ENCODE assay signal across 18 cellular contexts in the genomic region with DNA sequence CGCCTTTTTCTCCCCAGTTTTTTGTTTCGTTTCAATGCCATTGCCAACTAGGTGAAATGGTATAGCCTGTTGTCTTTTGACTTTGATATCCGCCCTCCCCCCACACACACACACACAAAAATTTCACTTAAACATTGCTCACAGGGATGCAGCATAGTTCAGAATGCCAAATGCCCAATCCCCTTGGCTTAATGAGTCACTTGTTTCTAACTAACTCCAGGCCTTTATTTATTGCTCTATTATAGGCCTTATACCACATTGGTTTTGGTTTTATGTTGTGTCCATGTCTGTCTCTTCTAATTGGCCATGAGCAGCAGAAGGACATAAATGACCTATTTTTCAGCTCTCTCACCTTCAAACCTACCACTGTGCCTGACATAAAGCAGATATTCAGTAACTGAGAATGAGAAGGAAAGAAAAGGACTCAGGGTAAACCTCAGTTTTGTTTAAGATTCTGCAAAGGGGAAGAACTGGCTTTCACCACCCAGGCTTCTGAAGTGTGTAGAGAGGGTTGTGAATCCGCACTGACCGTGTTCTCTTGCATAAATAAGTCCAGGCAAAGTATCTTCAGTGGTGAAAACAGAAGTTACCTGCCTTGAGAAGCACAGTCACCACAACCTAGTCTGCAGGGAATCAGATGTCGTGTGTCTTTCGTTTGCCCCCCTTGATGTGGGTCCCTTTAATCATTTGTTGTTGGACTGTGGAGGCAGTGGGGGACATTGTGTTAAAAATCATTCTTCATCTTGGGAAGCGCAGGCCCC.
DNase-seq lines count a peak whose midpoint lies in the region; ATAC-seq and TF ChIP-seq lines count a peak whose summit lies in the region.
"Had no signal": no experiment of that assay in that cellular context is flagged by ENCODE, and none has a peak within 500 bp of the region (broad histone marks: within the 10 kb centered on the region; RNA-seq: fewer than 3 reads in every experiment).

No MANE protein-coding gene starts in this region.

- no peaks in the 10 kb centered on the region for H3K27me3 Mint-ChIP-seq in CD8-positive, alpha-beta memory T cell
- no peaks in the 10 kb centered on the region for H3K27me3 Mint-ChIP-seq in activated naive CD8-positive, alpha-beta T cell

- TF ChIP-seq CTCF in neutrophil (IDR thresholded peaks at IDR 0.05), result no peak

- H3K4me1 ChIP-seq in CD8-positive, alpha-beta memory T cell (ENCODE audit: insufficient read depth, low read length), result peaks cover 98% of the 10 kb centered on the region
- peaks cover 52 to 59% of the 10 kb centered on the region in 2 experiments for H3K4me1 ChIP-seq in neutrophil (ENCODE audit: control insufficient read depth in 1 of 2, insufficient read depth in 1 of 2, low read depth in 1 of 2, low read length in 1 of 2)
- H3K4me1 ChIP-seq: breast epithelium had no signal

- no peaks in the 10 kb centered on the region for H3K27me3 ChIP-seq in CD8-positive, alpha-beta memory T cell (ENCODE audit: insufficient read depth, low read length, poor library complexity, severe bottlenecking)
- no peaks in the 10 kb centered on the region for H3K27me3 ChIP-seq in neutrophil
- H3K27me3 ChIP-seq: breast epithelium had no signal

- H3K36me3 Mint-ChIP-seq in CD8-positive, alpha-beta memory T cell, result peaks cover 0 to 4% (median 0%) of the 10 kb centered on the region in 3 donors
- H3K36me3 Mint-ChIP-seq in activated naive CD8-positive, alpha-beta T cell, result no peaks in the 10 kb centered on the region

- ATAC-seq in HG02610 (IDR thresholded peaks at IDR 0.05; ENCODE audit: unreplicated experiment), result peak; percentile 33
- ATAC-seq: right cardiac atrium had no signal

- no peaks in the 10 kb centered on the region for H3K9me3 Mint-ChIP-seq in CD8-positive, alpha-beta memory T cell
- peaks cover 5% of the 10 kb centered on the region for H3K9me3 Mint-ChIP-seq in activated naive CD8-positive, alpha-beta T cell (ENCODE audit: low read depth)

- POLR2A ChIA-PET in CD8-positive, alpha-beta memory T cell (lab: Charles Lee), result no interaction called here

- peak overlapping the region; percentile 39 to 98 (median 92) for H3K27ac Mint-ChIP-seq in CD8-positive, alpha-beta memory T cell
- H3K27ac Mint-ChIP-seq in activated naive CD8-positive, alpha-beta T cell, result peak overlapping the region; percentile 41

- H3K4me3 Mint-ChIP-seq in CD8-positive, alpha-beta memory T cell, result peak overlapping the region in 4 of 7 donors; percentile 2 to 80 (median 22)
- H3K4me3 Mint-ChIP-seq in activated naive CD8-positive, alpha-beta T cell, result peak overlapping the region; percentile 62

- no peak overlapping the region for H3K4me3 ChIP-seq in CD8-positive, alpha-beta memory T cell (ENCODE audit: low read length)
- no peak overlapping the region for H3K4me3 ChIP-seq in neutrophil (ENCODE audit: low read depth in 1 of 2, low read length in 1 of 2)
- H3K4me3 ChIP-seq: breast epithelium, PC-9, SK-N-MC had no signal

- H3K9me3 ChIP-seq in CD8-positive, alpha-beta memory T cell (ENCODE audit: low read length), result no peaks in the 10 kb centered on the region
- no peaks in the 10 kb centered on the region for H3K9me3 ChIP-seq in neutrophil
- H3K9me3 ChIP-seq: breast epithelium had no signal

- no peak overlapping the region for H3K27ac ChIP-seq in CD8-positive, alpha-beta memory T cell (ENCODE audit: low read depth, low read length)
- H3K27ac ChIP-seq in neutrophil, result peak overlapping the region; percentile 79
- H3K27ac ChIP-seq: breast epithelium, PC-9, SK-N-MC had no signal

- H3K36me3 ChIP-seq in CD8-positive, alpha-beta memory T cell (ENCODE audit: insufficient read depth, low read length), result no peaks in the 10 kb centered on the region
- no peaks in the 10 kb centered on the region for H3K36me3 ChIP-seq in neutrophil
- H3K36me3 ChIP-seq: breast epithelium had no signal

- peak in 1 of 5 donors; percentile 65 for DNase-seq in CD8-positive, alpha-beta memory T cell
- DNase-seq in GM03348 (ENCODE audit: low spot score) (no peak), NCI-H146 (lab: John Stamatoyannopoulos, UW) (no peak)
- no peak for DNase-seq in activated CD4-positive, CD25-positive, alpha-beta regulatory T cell (lab: John Stamatoyannopoulos, UW)
- DNase-seq: activated CD4-positive, alpha-beta T cell treated with anti-CD3 and anti-CD28 coated beads, Interleukin-2, amount 50 U/mL, for 48 hours; activated gamma-delta T cell treated with Interleukin-2 at 50 U/mL for 16 hours; DMS153; mesendoderm; NCI-H1048; NCI-H748 treated with DMSO at 0.1 percent for 48 hours; occipital lobe; PC-9; right cardiac atrium had no signal

- CTCF ChIA-PET in CD8-positive, alpha-beta memory T cell (lab: Charles Lee), result no interaction called here

- H3K4me1 Mint-ChIP-seq in CD8-positive, alpha-beta memory T cell, result peaks cover 84 to 97% (median 96%) of the 10 kb centered on the region in 3 donors
- H3K4me1 Mint-ChIP-seq in activated naive CD8-positive, alpha-beta T cell (ENCODE audit: low read depth), result peaks cover 90% of the 10 kb centered on the region
